Comparison of ENCODE assay signal across 20 cellular contexts in genomic region chr18:13313006-13313661, GRCh38.
DNase-seq lines count a peak whose midpoint lies in the region; ATAC-seq lines count a peak whose summit lies in the region.
"Had no signal": no experiment of that assay in that cellular context is flagged by ENCODE, and none has a peak within 500 bp of the region (broad histone marks: within the 10 kb centered on the region; RNA-seq: fewer than 3 reads in every experiment).

No MANE protein-coding gene starts in this region.

- no peak overlapping the region for H3K27ac Mint-ChIP-seq in activated CD4-positive, alpha-beta memory T cell treated with anti-CD3 and anti-CD28 coated beads for 36 hours
- H3K27ac Mint-ChIP-seq in activated CD4-positive, alpha-beta memory T cell treated with anti-CD3 and anti-CD28 coated beads, Interleukin-2, amount 10 ng/mL, durations not matched to agents 7 days and 5 days = no peak overlapping the region
- H3K27ac Mint-ChIP-seq in activated naive CD4-positive, alpha-beta T cell treated with anti-CD3 and anti-CD28 coated beads, Interleukin-2, amount 10 ng/mL, durations not matched to agents 7 days and 5 days = peak overlapping the region; percentile 82
- H3K27ac Mint-ChIP-seq in stimulated activated effector memory CD8-positive, alpha-beta T cell treated with anti-CD3 and anti-CD28 coated beads, Interleukin-12 subunit alpha, Interleukin-12 subunit beta, amount 100 ng/mL, for 72 hours = no peak overlapping the region
- H3K27ac Mint-ChIP-seq: CD8-positive, alpha-beta memory T cell; dendritic cell treated with granulocyte-macrophage colony-stimulating factor and Interleukin-4, amounts not matched to agents 40 ng/mL and 50 ng/mL, for 4 days; neural progenitor cell had no signal

- H3K4me1 Mint-ChIP-seq in activated CD4-positive, alpha-beta memory T cell treated with anti-CD3 and anti-CD28 coated beads for 36 hours (ENCODE audit: low read depth) = peaks cover 24% of the 10 kb centered on the region
- H3K4me1 Mint-ChIP-seq in activated CD4-positive, alpha-beta memory T cell treated with anti-CD3 and anti-CD28 coated beads, Interleukin-2, amount 10 ng/mL, durations not matched to agents 7 days and 5 days = peaks cover 17% of the 10 kb centered on the region
- peaks cover 36% of the 10 kb centered on the region for H3K4me1 Mint-ChIP-seq in activated naive CD4-positive, alpha-beta T cell treated with anti-CD3 and anti-CD28 coated beads, Interleukin-2, amount 10 ng/mL, durations not matched to agents 7 days and 5 days
- peaks cover 9% of the 10 kb centered on the region for H3K4me1 Mint-ChIP-seq in stimulated activated effector memory CD8-positive, alpha-beta T cell treated with anti-CD3 and anti-CD28 coated beads, Interleukin-12 subunit alpha, Interleukin-12 subunit beta, amount 100 ng/mL, for 72 hours
- H3K4me1 Mint-ChIP-seq: neural progenitor cell had no signal

- CTCF ChIA-PET in activated CD4-positive, alpha-beta memory T cell treated with anti-CD3 and anti-CD28 coated beads for 36 hours (lab: Charles Lee) = no interaction called here
- CTCF ChIA-PET in activated CD4-positive, alpha-beta memory T cell treated with anti-CD3 and anti-CD28 coated beads, Interleukin-2, amount 10 ng/mL, durations not matched to agents 7 days and 5 days (lab: Charles Lee) = no interaction called here
- CTCF ChIA-PET in activated naive CD4-positive, alpha-beta T cell treated with anti-CD3 and anti-CD28 coated beads, Interleukin-2, amount 10 ng/mL, durations not matched to agents 7 days and 5 days (lab: Charles Lee) = interaction anchor here (0.8 kb wide), 1 partner anchor 97 kb away, joined by 3 read pairs; no protein-coding TSS in a partner anchor

- ATAC-seq in stimulated activated effector memory CD8-positive, alpha-beta T cell treated with anti-CD3 and anti-CD28 coated beads, Interleukin-12 subunit alpha, Interleukin-12 subunit beta, amount 100 ng/mL, for 72 hours = peak; percentile 21
- ATAC-seq in GM21529 (IDR thresholded peaks at IDR 0.05; ENCODE audit: unreplicated experiment) (no peak), HG02938 (IDR thresholded peaks at IDR 0.05; ENCODE audit: unreplicated experiment) (no peak)
- ATAC-seq: body of pancreas, GM12878 had no signal

- POLR2A ChIA-PET in activated CD4-positive, alpha-beta memory T cell treated with anti-CD3 and anti-CD28 coated beads for 36 hours (lab: Charles Lee) = no interaction called here
- POLR2A ChIA-PET in activated CD4-positive, alpha-beta memory T cell treated with anti-CD3 and anti-CD28 coated beads, Interleukin-2, amount 10 ng/mL, durations not matched to agents 7 days and 5 days (lab: Charles Lee) = no interaction called here

- intact Hi-C loops in activated CD4-positive, alpha-beta memory T cell treated with anti-CD3 and anti-CD28 coated beads for 36 hours (cut with micrococcal nuclease) = no loop called here

- no peak overlapping the region for H3K4me3 Mint-ChIP-seq in activated CD4-positive, alpha-beta memory T cell treated with anti-CD3 and anti-CD28 coated beads for 36 hours
- no peak overlapping the region for H3K4me3 Mint-ChIP-seq in activated CD4-positive, alpha-beta memory T cell treated with anti-CD3 and anti-CD28 coated beads, Interleukin-2, amount 10 ng/mL, durations not matched to agents 7 days and 5 days
- no peak overlapping the region for H3K4me3 Mint-ChIP-seq in activated naive CD4-positive, alpha-beta T cell treated with anti-CD3 and anti-CD28 coated beads, Interleukin-2, amount 10 ng/mL, durations not matched to agents 7 days and 5 days
- no peak overlapping the region for H3K4me3 Mint-ChIP-seq in stimulated activated effector memory CD8-positive, alpha-beta T cell treated with anti-CD3 and anti-CD28 coated beads, Interleukin-12 subunit alpha, Interleukin-12 subunit beta, amount 100 ng/mL, for 72 hours
- H3K4me3 Mint-ChIP-seq: dendritic cell treated with granulocyte-macrophage colony-stimulating factor and Interleukin-4, amounts not matched to agents 40 ng/mL and 50 ng/mL, for 4 days; neural progenitor cell had no signal

- no peaks in the 10 kb centered on the region for H3K27me3 Mint-ChIP-seq in activated CD4-positive, alpha-beta memory T cell treated with anti-CD3 and anti-CD28 coated beads for 36 hours
- peaks cover 2% of the 10 kb centered on the region for H3K27me3 Mint-ChIP-seq in activated CD4-positive, alpha-beta memory T cell treated with anti-CD3 and anti-CD28 coated beads, Interleukin-2, amount 10 ng/mL, durations not matched to agents 7 days and 5 days
- H3K27me3 Mint-ChIP-seq in activated naive CD4-positive, alpha-beta T cell treated with anti-CD3 and anti-CD28 coated beads, Interleukin-2, amount 10 ng/mL, durations not matched to agents 7 days and 5 days = no peaks in the 10 kb centered on the region
- H3K27me3 Mint-ChIP-seq: dendritic cell treated with granulocyte-macrophage colony-stimulating factor and Interleukin-4, amounts not matched to agents 40 ng/mL and 50 ng/mL, for 4 days had no signal

- H3K9me3 Mint-ChIP-seq in activated CD4-positive, alpha-beta memory T cell treated with anti-CD3 and anti-CD28 coated beads for 36 hours = peaks cover 22% of the 10 kb centered on the region
- peaks cover 22% of the 10 kb centered on the region for H3K9me3 Mint-ChIP-seq in activated CD4-positive, alpha-beta memory T cell treated with anti-CD3 and anti-CD28 coated beads, Interleukin-2, amount 10 ng/mL, durations not matched to agents 7 days and 5 days
- H3K9me3 Mint-ChIP-seq in activated naive CD4-positive, alpha-beta T cell treated with anti-CD3 and anti-CD28 coated beads, Interleukin-2, amount 10 ng/mL, durations not matched to agents 7 days and 5 days = peaks cover 20% of the 10 kb centered on the region
- peaks cover 9% of the 10 kb centered on the region for H3K9me3 Mint-ChIP-seq in stimulated activated effector memory CD8-positive, alpha-beta T cell treated with anti-CD3 and anti-CD28 coated beads, Interleukin-12 subunit alpha, Interleukin-12 subunit beta, amount 100 ng/mL, for 72 hours

- H3K36me3 Mint-ChIP-seq in activated CD4-positive, alpha-beta memory T cell treated with anti-CD3 and anti-CD28 coated beads for 36 hours = peaks cover 15% of the 10 kb centered on the region
- H3K36me3 Mint-ChIP-seq in activated CD4-positive, alpha-beta memory T cell treated with anti-CD3 and anti-CD28 coated beads, Interleukin-2, amount 10 ng/mL, durations not matched to agents 7 days and 5 days (ENCODE audit: low read depth) = peaks cover 17% of the 10 kb centered on the region
- peaks cover 28% of the 10 kb centered on the region for H3K36me3 Mint-ChIP-seq in activated naive CD4-positive, alpha-beta T cell treated with anti-CD3 and anti-CD28 coated beads, Interleukin-2, amount 10 ng/mL, durations not matched to agents 7 days and 5 days
- H3K36me3 Mint-ChIP-seq in stimulated activated effector memory CD8-positive, alpha-beta T cell treated with anti-CD3 and anti-CD28 coated beads, Interleukin-12 subunit alpha, Interleukin-12 subunit beta, amount 100 ng/mL, for 72 hours = no peaks in the 10 kb centered on the region

- DNase-seq in activated CD4-positive, alpha-beta memory T cell treated with anti-CD3 and anti-CD28 coated beads for 36 hours = peak; percentile 36
- DNase-seq in activated CD4-positive, alpha-beta memory T cell treated with anti-CD3 and anti-CD28 coated beads, Interleukin-2, amount 10 ng/mL, durations not matched to agents 7 days and 5 days = no peak
- DNase-seq in UCSD-AML1 (lab: John Stamatoyannopoulos, UW; ENCODE audit: unreplicated experiment) (peak; percentile 73), NCI-H2081 (lab: John Stamatoyannopoulos, UW) (no peak)
- peak; percentile 50 for DNase-seq in activated naive CD4-positive, alpha-beta T cell treated with anti-CD3 and anti-CD28 coated beads, Interleukin-2, amount 10 ng/mL, durations not matched to agents 7 days and 5 days
- no peak for DNase-seq in stimulated activated effector memory CD8-positive, alpha-beta T cell treated with anti-CD3 and anti-CD28 coated beads, Interleukin-12 subunit alpha, Interleukin-12 subunit beta, amount 100 ng/mL, for 72 hours (ENCODE audit: low spot score in 2 of 2)
- DNase-seq: body of pancreas, erythroblast, glutamatergic neuron, GOT3, mesendoderm, NCI-H146, NCI-H345, trophoblast cell had no signal

Comparison
In these comparisons a context has a peak if more than half of its experiments do, and no peak if none do; other contexts are left out.
1. DNase-seq: peak in activated CD4-positive, alpha-beta memory T cell treated with anti-CD3 and anti-CD28 coated beads for 36 hours (single experiment), UCSD-AML1 (single experiment) and activated naive CD4-positive, alpha-beta T cell treated with anti-CD3 and anti-CD28 coated beads, Interleukin-2, amount 10 ng/mL, durations not matched to agents 7 days and 5 days (single experiment); none in activated CD4-positive, alpha-beta memory T cell treated with anti-CD3 and anti-CD28 coated beads, Interleukin-2, amount 10 ng/mL, durations not matched to agents 7 days and 5 days (single experiment), stimulated activated effector memory CD8-positive, alpha-beta T cell treated with anti-CD3 and anti-CD28 coated beads, Interleukin-12 subunit alpha, Interleukin-12 subunit beta, amount 100 ng/mL, for 72 hours (0 of 2) and NCI-H2081 (0 of 2).